In the genomic region with DNA sequence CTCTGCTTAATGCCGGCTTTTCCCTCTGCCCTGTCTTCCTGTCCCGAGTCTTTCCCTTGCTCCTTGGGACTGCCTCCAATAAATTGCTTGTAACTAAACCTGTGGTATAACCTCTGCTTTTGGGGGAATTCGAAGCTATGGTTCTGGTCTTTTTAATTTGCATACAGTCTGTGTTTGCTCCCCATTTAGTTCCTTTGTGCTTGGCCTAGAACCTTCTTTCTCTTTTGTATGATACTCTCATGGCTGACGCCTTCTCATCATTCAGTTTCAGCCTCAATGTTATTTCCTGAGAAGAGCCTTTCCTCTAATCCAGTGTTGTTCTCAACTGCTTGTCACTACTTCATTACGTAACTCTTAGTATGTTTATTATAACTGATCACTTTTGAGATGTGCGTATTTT, we compare ENCODE assay signal across 24 cellular contexts.
DNase-seq lines count a peak whose midpoint lies in the region; ATAC-seq and TF ChIP-seq lines count a peak whose summit lies in the region.
"Had no signal": no experiment of that assay in that cellular context is flagged by ENCODE, and none has a peak within 500 bp of the region (broad histone marks: within the 10 kb centered on the region; RNA-seq: fewer than 3 reads in every experiment).

No MANE protein-coding gene starts in this region.

- H3K36me3 ChIP-seq in brain microvascular endothelial cell (replicated peaks): no peaks in the 10 kb centered on the region
- no peaks in the 10 kb centered on the region for H3K36me3 ChIP-seq in gastrocnemius medialis
- H3K36me3 ChIP-seq: Peyer's patch had no signal

- H3K27me3 ChIP-seq in brain microvascular endothelial cell (replicated peaks) (no peaks in the 10 kb centered on the region), gastrocnemius medialis (no peaks in the 10 kb centered on the region)
- H3K27me3 ChIP-seq: Peyer's patch had no signal

- DNase-seq in NCI-H524 (lab: John Stamatoyannopoulos, UW): no peak
- DNase-seq in GM19240 (ENCODE audit: insufficient read length, low spot score): no peak
- no peak for DNase-seq in brain microvascular endothelial cell
- DNase-seq in gastrocnemius medialis: no peak
- DNase-seq: activated naive CD8-positive, alpha-beta T cell treated with anti-CD3 and anti-CD28 coated beads for 36 hours; COR-L47; DND-41; GOT3; left ventricle myocardium superior; MV-4-11; naive thymus-derived CD4-positive, alpha-beta T cell; NCI-H1694; NCI-H526; occipital lobe; Peyer's patch; SIG-M5; substantia nigra had no signal

- intact Hi-C loops in gastrocnemius medialis (cut with DNase I; ENCODE audit: low total_unique reads): no loop called here

- H3K9me3 ChIP-seq in gastrocnemius medialis: no peaks in the 10 kb centered on the region
- H3K9me3 ChIP-seq: Peyer's patch had no signal

- no peak for TF ChIP-seq POLR2A in gastrocnemius medialis (IDR thresholded peaks at IDR 0.05)

- no peaks in the 10 kb centered on the region for H3K4me1 ChIP-seq in gastrocnemius medialis
- H3K4me1 ChIP-seq: Peyer's patch had no signal

- in situ Hi-C loops in brain microvascular endothelial cell (cut with HindIII; ENCODE audit: low pct_ligation_motif_present, low sequenced_read_pairs): no loop called here
- in situ Hi-C loops in gastrocnemius medialis (cut with MboI; ENCODE audit: low sequenced_read_pairs in 4 of 4): no loop called here

- ATAC-seq in GM18511 (IDR thresholded peaks at IDR 0.05; ENCODE audit: unreplicated experiment) (peak; percentile 45), GM19438 (IDR thresholded peaks at IDR 0.05; ENCODE audit: low read depth, unreplicated experiment) (peak; percentile 57), HG02642 (IDR thresholded peaks at IDR 0.05; ENCODE audit: poor library complexity, unreplicated experiment) (peak; percentile 49), HG03457 (IDR thresholded peaks at IDR 0.05; ENCODE audit: unreplicated experiment) (peak; percentile 48), gastrocnemius medialis (no peak)
- ATAC-seq: activated T-helper 17 cell treated with anti-CD3 and anti-CD28 coated beads, Interleukin-2, amount 50 U/mL, for 72 hours; left ventricle myocardium superior; naive thymus-derived CD4-positive, alpha-beta T cell; WTC11 had no signal

- H3K4me3 ChIP-seq in brain microvascular endothelial cell (ENCODE audit: low read depth, low read length) (no peak overlapping the region), gastrocnemius medialis (no peak overlapping the region)
- H3K4me3 ChIP-seq: Peyer's patch, skin epidermis had no signal

- no peak overlapping the region for H3K27ac ChIP-seq in brain microvascular endothelial cell
- no peak overlapping the region for H3K27ac ChIP-seq in gastrocnemius medialis
- H3K27ac ChIP-seq: Peyer's patch, skin epidermis had no signal

- no peak for TF ChIP-seq CTCF in brain microvascular endothelial cell (IDR thresholded peaks at IDR 0.05; ENCODE audit: low read depth, low read length, missing control alignments)
- TF ChIP-seq CTCF in gastrocnemius medialis (IDR thresholded peaks at IDR 0.05 in 4 of 5, conservative IDR thresholded peaks at IDR 0.05 in 1 of 5): no peak

Comparison
In these comparisons a context has a peak if more than half of its experiments do, and no peak if none do; other contexts are left out.
1. ATAC-seq: peak in GM18511 (single experiment), GM19438 (single experiment), HG02642 (single experiment) and HG03457 (single experiment); none in gastrocnemius medialis (0 of 2).